Comparison of ENCODE assay signal across 23 cellular contexts in genomic region chr1:20446796-20447195, GRCh38. TPM values are rescaled to one million over a fixed set of nuclear protein-coding genes. Genes with fewer than 3 reads are reported as not detected.
DNase-seq lines count a peak whose midpoint lies in the region; ATAC-seq, FAIRE-seq and TF ChIP-seq lines count a peak whose summit lies in the region.
"Had no signal": no experiment of that assay in that cellular context is flagged by ENCODE, and none has a peak within 500 bp of the region (broad histone marks: within the 10 kb centered on the region; RNA-seq: fewer than 3 reads in every experiment).

No MANE protein-coding gene starts in this region.

- TF ChIP-seq POLR2A in IMR-90 (IDR thresholded peaks at IDR 0.05; ENCODE audit: low read depth, low read length), result no peak
- no peak for TF ChIP-seq POLR2A in K562 (conservative IDR thresholded peaks at IDR 0.05)

- H3K56ac ChIP-seq in IMR-90 (ENCODE audit: extremely low read depth, insufficient read depth, low read length), result no peak overlapping the region

- H3K4me2 ChIP-seq in IMR-90 (ENCODE audit: low read depth, low read length) (no peak overlapping the region), K562 (ENCODE audit: insufficient read depth, low read length) (no peak overlapping the region)
- H3K4me2 ChIP-seq: PC-9 had no signal

- H3K79me2 ChIP-seq in K562 (ENCODE audit: control insufficient read depth, insufficient read depth, low read length), result no peaks in the 10 kb centered on the region

- no peak overlapping the region for H2AK9ac ChIP-seq in IMR-90 (replicated peaks; ENCODE audit: low read depth, low read length, poor library complexity)

- in situ Hi-C loops in IMR-90 (cut with MboI; ENCODE audit: low sequenced_read_pairs) (no loop called here), K562 (cut with MboI) (no loop called here)

- H2BK15ac ChIP-seq in IMR-90 (ENCODE audit: low read depth, low read length), result no peak overlapping the region

- whole genome bisulfite sequencing in IMR-90 (ENCODE audit: extremely low coverage in 2 of 2, insufficient read length in 1 of 2), 2 experiments, result 45% methylated on average over 4 of the region's 7 CpGs; no CpG with 5 or more reads in 1 of the 2 experiments
- 12% methylated on average over 7 of the region's 7 CpGs for WGBS in K562 (ENCODE audit: insufficient coverage, low coverage, missing lambda C conversion rate)

- H3K4me3 Mint-ChIP-seq in activated naive CD4-positive, alpha-beta T cell treated with anti-CD3 and anti-CD28 coated beads for 36 hours, result no peak overlapping the region
- H3K4me3 Mint-ChIP-seq: activated CD4-positive, alpha-beta T cell treated with anti-CD3 and anti-CD28 coated beads, Interleukin-2, amount 10 ng/mL, durations not matched to agents 24 days and 14 days; CD4-positive, alpha-beta T cell had no signal

- H3K36me3 ChIP-seq in IMR-90 (ENCODE audit: control insufficient read depth, insufficient read depth, low read length) (no peaks in the 10 kb centered on the region), K562 (ENCODE audit: control insufficient read depth, insufficient read depth, low read length) (no peaks in the 10 kb centered on the region), left lung (no peaks in the 10 kb centered on the region)
- H3K36me3 ChIP-seq: HAP-1, left ventricle myocardium inferior had no signal

- H3K9ac ChIP-seq in IMR-90 (ENCODE audit: low read depth, low read length), result no peak overlapping the region
- H3K9ac ChIP-seq in K562 (ENCODE audit: insufficient read depth in 1 of 2, low read depth in 2 of 2, low read length in 2 of 2), result no peak overlapping the region

- no peaks in the 10 kb centered on the region for H3K36me3 Mint-ChIP-seq in activated naive CD4-positive, alpha-beta T cell treated with anti-CD3 and anti-CD28 coated beads for 36 hours (ENCODE audit: low read depth)

- H3K18ac ChIP-seq in IMR-90 (ENCODE audit: low read depth, low read length), result no peak overlapping the region

- H3K27ac ChIP-seq in IMR-90 (ENCODE audit: insufficient read depth, low read length), result no peak overlapping the region
- H3K27ac ChIP-seq in K562 (ENCODE audit: extremely low read depth, low read depth, low read length), result no peak overlapping the region
- no peak overlapping the region for H3K27ac ChIP-seq in left lung
- H3K27ac ChIP-seq: left ventricle myocardium inferior, PC-9 had no signal

- FAIRE-seq in K562 (lab: Jason Lieb, UNC), result no peak

- no peak overlapping the region for H2AK5ac ChIP-seq in IMR-90 (ENCODE audit: low read depth, low read length)

- no peak for TF ChIP-seq RAD21 in IMR-90 (IDR thresholded peaks at IDR 0.05; ENCODE audit: low read length)
- no peak for TF ChIP-seq RAD21 in K562 (CRISPR knock-in tag; conservative IDR thresholded peaks at IDR 0.05 in 1 of 2, IDR thresholded peaks at IDR 0.05 in 1 of 2)

- H3K9me3 ChIP-seq in IMR-90 (ENCODE audit: control insufficient read depth, insufficient read depth, low read length), result no peaks in the 10 kb centered on the region
- H3K9me3 ChIP-seq in K562 (replicated peaks; ENCODE audit: control insufficient read depth, insufficient read depth, low read depth, low read length), result no peaks in the 10 kb centered on the region
- no peaks in the 10 kb centered on the region for H3K9me3 ChIP-seq in left lung
- H3K9me3 ChIP-seq: HAP-1, left ventricle myocardium inferior had no signal

- POLR2A ChIA-PET in IMR-90 (lab: Charles Lee; ENCODE audit: unreplicated experiment) (interaction anchor here (0.6 kb wide), 1 partner anchor 359 kb away, joined by 11 read pairs; no protein-coding TSS in a partner anchor), K562 (lab: Yijun Ruan, JAX) (no interaction called here)

- no peak overlapping the region for H4K8ac ChIP-seq in IMR-90 (ENCODE audit: low read depth in 2 of 2, low read length in 2 of 2)

- H2AFZ ChIP-seq in IMR-90 (replicated peaks; ENCODE audit: low read length, poor library complexity), result no peak overlapping the region
- no peak overlapping the region for H2AFZ ChIP-seq in K562 (ENCODE audit: low read depth, low read length)
- H2AFZ ChIP-seq: PC-9 had no signal

- H3K4me1 ChIP-seq in IMR-90 (ENCODE audit: control insufficient read depth, insufficient read depth, low read length) (no peaks in the 10 kb centered on the region), K562 (replicated peaks in 1 of 2; ENCODE audit: control insufficient read depth in 2 of 2, insufficient read depth in 2 of 2, low read length in 2 of 2) (no peaks in the 10 kb centered on the region), left lung (no peaks in the 10 kb centered on the region)
- H3K4me1 ChIP-seq: HAP-1, left ventricle myocardium inferior had no signal

- peaks cover 11% of the 10 kb centered on the region for H3K27me3 Mint-ChIP-seq in activated naive CD4-positive, alpha-beta T cell treated with anti-CD3 and anti-CD28 coated beads for 36 hours (ENCODE audit: low read depth)

- no peak overlapping the region for H3K27ac Mint-ChIP-seq in activated naive CD4-positive, alpha-beta T cell treated with anti-CD3 and anti-CD28 coated beads for 36 hours
- H3K27ac Mint-ChIP-seq: activated CD4-positive, alpha-beta T cell treated with anti-CD3 and anti-CD28 coated beads, Interleukin-2, amount 10 ng/mL, durations not matched to agents 24 days and 14 days; CD4-positive, alpha-beta T cell had no signal

- no peak overlapping the region for H2BK5ac ChIP-seq in IMR-90 (ENCODE audit: low read depth, low read length, poor library complexity, severe bottlenecking)

- DNase-seq in AG08396 (ENCODE audit: low spot score) (peak; percentile 73), IMR-90 (peak; percentile 66), K562 (ENCODE audit: extremely low read depth in 1 of 4, low spot score in 3 of 4) (no peak), fibroblast of pulmonary artery (ENCODE audit: low read depth) (peak; percentile 21), left lung (no peak), NCI-H2107 treated with DMSO at 0.1 percent for 48 hours (lab: John Stamatoyannopoulos, UW; ENCODE audit: unreplicated experiment) (no peak), NCI-H2196 treated with DMSO at 0.1 percent for 48 hours (lab: John Stamatoyannopoulos, UW; ENCODE audit: unreplicated experiment) (no peak)
- no peak for DNase-seq in activated naive CD4-positive, alpha-beta T cell treated with anti-CD3 and anti-CD28 coated beads for 36 hours
- DNase-seq: activated CD4-positive, alpha-beta T cell treated with anti-CD3 and anti-CD28 coated beads, Interleukin-2, amount 10 ng/mL, durations not matched to agents 24 days and 14 days; activated gamma-delta T cell; amniotic stem cell; CD4-positive, alpha-beta T cell; cerebellar nuclear complex; DND-41; left ventricle myocardium inferior; NCI-H1417 treated with DMSO at 0.1 percent for 48 hours; NCI-H2171; NCI-H748 treated with DMSO at 0.1 percent for 48 hours; stimulated activated naive CD8-positive, alpha-beta T cell treated with anti-CD3 and anti-CD28 coated beads, Interleukin-15, Interleukin-2, amounts not matched to agents 100 U/mL and 50 U/mL, for 24 hours; trophoblast cell had no signal

- ATAC-seq in IMR-90 (ENCODE audit: low read depth), result peak; percentile 59
- no peak for ATAC-seq in K562
- no peak for ATAC-seq in left lung
- ATAC-seq: sciatic nerve; stimulated activated naive CD8-positive, alpha-beta T cell treated with anti-CD3 and anti-CD28 coated beads, Interleukin-15, Interleukin-2, amounts not matched to agents 100 U/mL and 50 U/mL, for 24 hours had no signal

- H4K20me1 ChIP-seq in IMR-90 (ENCODE audit: insufficient read depth, low read length), result no peaks in the 10 kb centered on the region
- peaks cover 4% of the 10 kb centered on the region; the same call in 1 of the 2 replicates for H4K20me1 ChIP-seq in K562 (replicated peaks; ENCODE audit: control insufficient read depth, insufficient read depth, low read length)

- no peaks in the 10 kb centered on the region for H3K9me3 Mint-ChIP-seq in activated naive CD4-positive, alpha-beta T cell treated with anti-CD3 and anti-CD28 coated beads for 36 hours
- H3K9me3 Mint-ChIP-seq: activated CD4-positive, alpha-beta T cell treated with anti-CD3 and anti-CD28 coated beads, Interleukin-2, amount 10 ng/mL, durations not matched to agents 24 days and 14 days; CD4-positive, alpha-beta T cell had no signal

- H3K4me1 Mint-ChIP-seq in activated naive CD4-positive, alpha-beta T cell treated with anti-CD3 and anti-CD28 coated beads for 36 hours (ENCODE audit: low read depth), result no peaks in the 10 kb centered on the region
- H3K4me1 Mint-ChIP-seq: activated CD4-positive, alpha-beta T cell treated with anti-CD3 and anti-CD28 coated beads, Interleukin-2, amount 10 ng/mL, durations not matched to agents 24 days and 14 days had no signal

- H4K91ac ChIP-seq in IMR-90 (ENCODE audit: insufficient read depth, low read depth, low read length), result no peak overlapping the region

- H4K5ac ChIP-seq in IMR-90 (ENCODE audit: low read depth, low read length), result no peak overlapping the region

- intact Hi-C loops in IMR-90 (cut with micrococcal nuclease), result no loop called here
- intact Hi-C loops in K562 (cut with micrococcal nuclease), result no loop called here
- intact Hi-C loops in left lung (cut with DNase I), result no loop called here
- intact Hi-C loops in activated naive CD4-positive, alpha-beta T cell treated with anti-CD3 and anti-CD28 coated beads for 36 hours (cut with micrococcal nuclease), result no loop called here

- dilution Hi-C loops in IMR-90 (cut with HindIII; ENCODE audit: low sequenced_read_pairs, unreplicated experiment), result no loop called here

- H3K79me1 ChIP-seq in IMR-90 (ENCODE audit: low read depth in 1 of 2, low read length in 2 of 2), result no peaks in the 10 kb centered on the region

- H3K27me3 ChIP-seq in IMR-90 (ENCODE audit: control insufficient read depth, insufficient read depth, low read length), result peaks cover 10% of the 10 kb centered on the region
- peaks cover 8 to 56% of the 10 kb centered on the region in 2 experiments; a peak in 4 of 5 replicates for H3K27me3 ChIP-seq in K562 (ENCODE audit: control insufficient read depth in 2 of 2, insufficient read depth in 2 of 2, low read length in 2 of 2)
- H3K27me3 ChIP-seq in left lung, result peaks cover 0 to 41% of the 10 kb centered on the region in 2 donors

- H2BK120ac ChIP-seq in IMR-90 (ENCODE audit: low read depth, low read length), result no peak overlapping the region

- no peak overlapping the region for H2BK20ac ChIP-seq in IMR-90 (ENCODE audit: low read depth, low read length)

- CTCF ChIA-PET in IMR-90 (lab: Yijun Ruan, JAX), result interaction anchor here (1.2 kb wide), 1 partner anchor 16 kb away, joined by 4 read pairs; no protein-coding TSS in a partner anchor
- CTCF ChIA-PET in K562 (lab: Yijun Ruan, JAX; ENCODE audit: low intra/inter-chr PET ratio), result no interaction called here
- CTCF ChIA-PET in activated naive CD4-positive, alpha-beta T cell treated with anti-CD3 and anti-CD28 coated beads for 36 hours (lab: Charles Lee), result interaction anchor here (1.5 kb wide), 1 partner anchor 16 kb away, joined by 5 read pairs; no protein-coding TSS in a partner anchor

- no peak overlapping the region for H3K4ac ChIP-seq in IMR-90 (ENCODE audit: low read depth, low read length)

- no peak for TF ChIP-seq EP300 in K562 (IDR thresholded peaks at IDR 0.05; ENCODE audit: low read length)

- 0 out of 2 replicates have a peak, but pooled peaks cover 2% of the 10 kb centered on the region for H3K9me1 ChIP-seq in IMR-90 (ENCODE audit: insufficient read depth, low read length)
- no peaks in the 10 kb centered on the region for H3K9me1 ChIP-seq in K562 (ENCODE audit: control insufficient read depth, insufficient read depth, low read length)

- no peak overlapping the region for H3K23ac ChIP-seq in IMR-90 (ENCODE audit: low read depth, low read length)

- no peak for TF ChIP-seq CTCF in IMR-90 (conservative IDR thresholded peaks at IDR 0.05; ENCODE audit: low read depth, low read length)
- no peak for TF ChIP-seq CTCF in K562 (IDR thresholded peaks at IDR 0.05 in 2 of 3, conservative IDR thresholded peaks at IDR 0.05 in 1 of 3; ENCODE audit: insufficient read depth in 2 of 3, low read depth in 1 of 3, low read length in 3 of 3)
- no peak for TF ChIP-seq CTCF in fibroblast of pulmonary artery (IDR thresholded peaks at IDR 0.05; ENCODE audit: low read length, missing control alignments)
- no peak for TF ChIP-seq CTCF in left lung (IDR thresholded peaks at IDR 0.05)

- H3K4me3 ChIP-seq in IMR-90 (ENCODE audit: insufficient read depth, low read depth, low read length) (no peak overlapping the region), K562 (no peak overlapping the region), fibroblast of pulmonary artery (replicated peaks; ENCODE audit: low read depth, low read length) (no peak overlapping the region), left lung (no peak overlapping the region)
- H3K4me3 ChIP-seq: HAP-1, left ventricle myocardium inferior, PC-9 had no signal

- H3K14ac ChIP-seq in IMR-90 (replicated peaks; ENCODE audit: low read depth, low read length), result no peak overlapping the region

- BruUV-seq in IMR-90 (replicated peaks; lab: Mats Ljungman, UMichigan) (no TSS peak), K562 (replicated peaks; lab: Mats Ljungman, UMichigan) (no TSS peak)

RNA-seq across cellular contexts. Expression of gene CAMK2N1, which starts 39.2 kb away (rescaled TPM):
- total RNA-seq in IMR-90 (2012; rRNA removed) (10.2 and 28.9 TPM in 2 replicates), K562 (2014; rRNA removed) (0.09 and 0.24 TPM in 2 replicates), K562 (2014; rRNA removed; fragmentation: Illumina TruSeq; extraction: Trizol) (0.15 and 0.22 TPM in 2 replicates), K562 (2015; rRNA removed; fragmentation: Illumina TruSeq; extraction: Trizol) (0.15 and 0.25 TPM in 2 replicates), K562 (2021) (1.4 and 2.1 TPM in 2 replicates), left lung (10 to 100 TPM; 17.9 to 42.2 TPM)
- polyA plus RNA-seq in IMR-90 (2012; rRNA removed) (44.4 and 46.8 TPM in 2 replicates), K562 (2011; rRNA removed) (0.27 and 0.47 TPM in 2 replicates), K562 (2014; fragmentation: Illumina TruSeq; extraction: Trizol) (0.74 and 1.1 TPM in 2 replicates), K562 (2014; fragmentation: Nextera tagmentation; extraction: Ambion mirVana) (under 1 TPM; 0.20 to 0.34 TPM), K562 (2014; rRNA removed) (0.45 and 0.52 TPM in 2 replicates)
- polyA plus RNA-seq in IMR-90 (2012; cell fraction: cytosol; rRNA removed), result 21.6 and 22.6 TPM in 2 replicates
- polyA plus RNA-seq in IMR-90 (2012; cell fraction: nucleus; rRNA removed; ENCODE audit: low replicate concordance), result 5.2 and 13.1 TPM in 2 replicates
- total RNA-seq in K562 (2011; cell fraction: chromatin; rRNA removed; ENCODE audit: low replicate concordance), result 1.1 and 1.2 TPM in 2 replicates
- 0.17 and 1.2 TPM in 2 replicates for total RNA-seq in K562 (2011; cell fraction: nucleolus; rRNA removed)
- 0.81 and 2.7 TPM in 2 replicates for total RNA-seq in K562 (2011; cell fraction: nucleoplasm; rRNA removed)
- polyA plus RNA-seq in K562 (2011; cell fraction: cytosol; rRNA removed), result 0.27 and 0.28 TPM in 2 replicates
- polyA plus RNA-seq in K562 (2011; cell fraction: nucleus; rRNA removed), result 0.32 and 0.84 TPM in 2 replicates
- polyA plus RNA-seq in K562 (2012), result 1.7 and 2.2 TPM in 2 replicates
- polyA minus RNA-seq in K562 (2011; rRNA and poly(A)+ RNA removed), result 0.24 and 0.32 TPM in 2 replicates
- polyA minus RNA-seq in K562 (2011; cell fraction: cytosol; rRNA and poly(A)+ RNA removed), result 0.38 and 0.55 TPM in 2 replicates
- polyA minus RNA-seq in K562 (2011; cell fraction: nucleus; rRNA and poly(A)+ RNA removed), result 0.11 and 0.27 TPM in 2 replicates
- total RNA-seq in activated naive CD4-positive, alpha-beta T cell treated with anti-CD3 and anti-CD28 coated beads for 36 hours, result under 1 TPM; 0.57 to 0.69 TPM

Comparison
In these comparisons a context has a peak if more than half of its experiments do, and no peak if none do; other contexts are left out.
1. DNase-seq: peak in AG08396 (single experiment), IMR-90 (single experiment) and fibroblast of pulmonary artery (single experiment); none in K562 (0 of 4), left lung (0 of 2), activated naive CD4-positive, alpha-beta T cell treated with anti-CD3 and anti-CD28 coated beads for 36 hours (single experiment), NCI-H2107 treated with DMSO at 0.1 percent for 48 hours (single experiment) and NCI-H2196 treated with DMSO at 0.1 percent for 48 hours (single experiment).